In genomic region chr9:123268950-123269302, GRCh38 we compare ENCODE assay signal across 8 cellular contexts. TPM values are rescaled to one million over a fixed set of nuclear protein-coding genes. Genes with fewer than 3 reads are reported as not detected.
DNase-seq lines count a peak whose midpoint lies in the region; ATAC-seq, FAIRE-seq and TF ChIP-seq lines count a peak whose summit lies in the region.

No MANE protein-coding gene starts in this region.

- H3K4me1 Mint-ChIP-seq in T-helper 1 cell treated with Interleukin-12 subunit alpha and Interleukin-12 subunit beta and Interleukin-4 antibody, amounts not matched to agents 30 μg/mL and 1 μg/mL, for 36 hours (ENCODE audit: low read depth) = peaks cover 17% of the 10 kb centered on the region
- H3K4me1 Mint-ChIP-seq in activated naive CD8-positive, alpha-beta T cell treated with anti-CD3 and anti-CD28 coated beads, Interleukin-2, amount 50 U/mL, for 24 hours = peaks cover 31% of the 10 kb centered on the region

- H3K4me2 ChIP-seq in HepG2 (ENCODE audit: low read depth, low read length) = peak overlapping the region; percentile 99

- no peaks in the 10 kb centered on the region; a peak in 1 of 5 replicates for H3K27me3 ChIP-seq in HepG2 (ENCODE audit: control insufficient read depth in 1 of 2, insufficient read depth in 2 of 2, low read length in 2 of 2)

- H3K9ac ChIP-seq in HepG2 (ENCODE audit: insufficient read depth, low read depth, low read length) = peak overlapping the region; percentile 56

- POLR2A ChIA-PET in HepG2 (lab: Yijun Ruan, JAX) = interaction anchor here (0.7 to 1.1 kb wide), 2 partner anchors 17 to 328 kb away, joined by 3 to 4 read pairs; no protein-coding TSS in a partner anchor

- no peaks in the 10 kb centered on the region for H3K9me3 ChIP-seq in HepG2 (ENCODE audit: low read length)

- peak overlapping the region; percentile 77 to 89 (median 83) for H3K4me3 ChIP-seq in HepG2 (replicated peaks in 1 of 3; ENCODE audit: insufficient read depth in 1 of 3, low read depth in 2 of 3, low read length in 3 of 3)

- TF ChIP-seq EP300 in HepG2 (IDR thresholded peaks at IDR 0.05; ENCODE audit: low read depth in 2 of 2, low read length in 2 of 2) (no peak), HepG2 (CRISPR knock-in tag; IDR thresholded peaks at IDR 0.05; ENCODE audit: borderline replicate concordance) (no peak)

- in situ Hi-C loops in HepG2 (cut with HindIII; ENCODE audit: extremely low pct_ligation_motif_present, low pct_unique_long_range_greater_than_20kb) = no loop called here

- TF ChIP-seq RAD21 in HepG2 (CRISPR knock-in tag; IDR thresholded peaks at IDR 0.05) = 0 out of 2 replicates have a peak, but pooled peaks have one; percentile 0

- no peak for FAIRE-seq in HepG2 (lab: Jason Lieb, UNC)

- H3K27ac ChIP-seq in HepG2 (ENCODE audit: extremely low read length, insufficient read depth, low read length) = peak overlapping the region; percentile 54
- H3K27ac ChIP-seq in temporal lobe (ENCODE audit: low read depth, low read length) = peak overlapping the region; percentile 64

- H3K27me3 Mint-ChIP-seq in T-helper 1 cell treated with Interleukin-12 subunit alpha and Interleukin-12 subunit beta and Interleukin-4 antibody, amounts not matched to agents 30 μg/mL and 1 μg/mL, for 36 hours (ENCODE audit: low read depth) = peaks cover 24% of the 10 kb centered on the region
- H3K27me3 Mint-ChIP-seq in activated naive CD8-positive, alpha-beta T cell treated with anti-CD3 and anti-CD28 coated beads, Interleukin-2, amount 50 U/mL, for 24 hours = no peaks in the 10 kb centered on the region

- peak overlapping the region; percentile 93 for H2AFZ ChIP-seq in HepG2 (ENCODE audit: low read length)

- no peak for TF ChIP-seq POLR2A in HepG2 (IDR thresholded peaks at IDR 0.05; ENCODE audit: insufficient read depth in 1 of 2, low read depth in 2 of 2, low read length in 2 of 2)

- H3K36me3 Mint-ChIP-seq in T-helper 1 cell treated with Interleukin-12 subunit alpha and Interleukin-12 subunit beta and Interleukin-4 antibody, amounts not matched to agents 30 μg/mL and 1 μg/mL, for 36 hours (ENCODE audit: low read depth) = no peaks in the 10 kb centered on the region
- H3K36me3 Mint-ChIP-seq in activated naive CD8-positive, alpha-beta T cell treated with anti-CD3 and anti-CD28 coated beads, Interleukin-2, amount 50 U/mL, for 24 hours (ENCODE audit: low read depth) = no peaks in the 10 kb centered on the region

- no peaks in the 10 kb centered on the region for H3K9me3 Mint-ChIP-seq in T-helper 1 cell treated with Interleukin-12 subunit alpha and Interleukin-12 subunit beta and Interleukin-4 antibody, amounts not matched to agents 30 μg/mL and 1 μg/mL, for 36 hours
- no peaks in the 10 kb centered on the region for H3K9me3 Mint-ChIP-seq in activated naive CD8-positive, alpha-beta T cell treated with anti-CD3 and anti-CD28 coated beads, Interleukin-2, amount 50 U/mL, for 24 hours

- CTCF ChIA-PET in HepG2 (lab: Yijun Ruan, JAX; ENCODE audit: low intra/inter-chr PET ratio, low total read pairs) = no interaction called here

- 0 out of 2 replicates have a peak, but pooled peaks cover 5% of the 10 kb centered on the region for H4K20me1 ChIP-seq in HepG2 (ENCODE audit: insufficient read depth, low read length)

- peaks cover 48% of the 10 kb centered on the region for H3K4me1 ChIP-seq in HepG2 (ENCODE audit: insufficient read depth, low read length)

- WGBS in HepG2 (ENCODE audit: low lambda C conversion rate) = no CpG with 5 or more reads among the region's 20 CpGs

- peaks cover 30% of the 10 kb centered on the region for H3K79me2 ChIP-seq in HepG2 (ENCODE audit: insufficient read depth, low read length)

- intact Hi-C loops in HepG2 (cut with micrococcal nuclease; ENCODE audit: unreplicated experiment) = loop anchor here (10.0 kb wide), 1 partner anchor 56 kb away; no protein-coding TSS in a partner anchor

- DNase-seq in T-helper 1 cell (no peak), HepG2 (ENCODE audit: low spot score) (no peak), NCI-H524 (lab: John Stamatoyannopoulos, UW) (no peak), NCI-H1105 (lab: John Stamatoyannopoulos, UW) (no peak)
- no peak for DNase-seq in activated naive CD8-positive, alpha-beta T cell treated with anti-CD3 and anti-CD28 coated beads, Interleukin-2, amount 50 U/mL, for 24 hours

- no TSS peak for BruUV-seq in HepG2 (replicated peaks; lab: Mats Ljungman, UMichigan)

- ATAC-seq in activated naive CD8-positive, alpha-beta T cell treated with anti-CD3 and anti-CD28 coated beads, Interleukin-2, amount 50 U/mL, for 24 hours = peak; percentile 7
- no peak for ATAC-seq in HepG2
- ATAC-seq in GM18502 (IDR thresholded peaks at IDR 0.05; ENCODE audit: poor library complexity, unreplicated experiment) = no peak

- no peak for TF ChIP-seq CTCF in HepG2 (CRISPR knock-in tag; IDR thresholded peaks at IDR 0.05)

- no peaks in the 10 kb centered on the region for H3K36me3 ChIP-seq in HepG2 (replicated peaks in 1 of 2; ENCODE audit: control insufficient read depth in 1 of 2, insufficient read depth in 2 of 2, low read length in 2 of 2)

- peak overlapping the region; percentile 68 for H3K4me3 Mint-ChIP-seq in T-helper 1 cell treated with Interleukin-12 subunit alpha and Interleukin-12 subunit beta and Interleukin-4 antibody, amounts not matched to agents 30 μg/mL and 1 μg/mL, for 36 hours
- H3K4me3 Mint-ChIP-seq in activated naive CD8-positive, alpha-beta T cell treated with anti-CD3 and anti-CD28 coated beads, Interleukin-2, amount 50 U/mL, for 24 hours = peak overlapping the region; percentile 60

- H3K27ac Mint-ChIP-seq in T-helper 1 cell treated with Interleukin-12 subunit alpha and Interleukin-12 subunit beta and Interleukin-4 antibody, amounts not matched to agents 30 μg/mL and 1 μg/mL, for 36 hours = no peak overlapping the region
- H3K27ac Mint-ChIP-seq in activated naive CD8-positive, alpha-beta T cell treated with anti-CD3 and anti-CD28 coated beads, Interleukin-2, amount 50 U/mL, for 24 hours = no peak overlapping the region

TF ChIP-seq in HepG2, 621 proteins besides CTCF, POLR2A, EP300 and RAD21 (continues in another document):
- TF ChIP-seq NR1H2 (CRISPR knock-in tag; IDR thresholded peaks at IDR 0.05; ENCODE audit: borderline replicate concordance, low read depth) (no peak), BCL3 (CRISPR knock-in tag; IDR thresholded peaks at IDR 0.05) (no peak), ZNF672 (CRISPR knock-in tag; IDR thresholded peaks at IDR 0.05) (no peak), MTF2 (CRISPR knock-in tag; IDR thresholded peaks at IDR 0.05; ENCODE audit: borderline replicate concordance) (no peak), PRMT3 (CRISPR knock-in tag; IDR thresholded peaks at IDR 0.05; ENCODE audit: borderline replicate concordance, low read depth) (no peak), CEBPB (IDR thresholded peaks at IDR 0.05; ENCODE audit: borderline replicate concordance, low read depth, low read length) (no peak), POLR2AphosphoS5 (IDR thresholded peaks at IDR 0.05; ENCODE audit: low read depth, low read length) (no peak), ZBTB7A (CRISPR knock-in tag; IDR thresholded peaks at IDR 0.05) (no peak)

RNA-seq across cellular contexts. Expression of gene STRBP, which starts 0.5 kb away (rescaled TPM):
- total RNA-seq in HepG2 (2016; rRNA removed; fragmentation: Illumina TruSeq; extraction: Trizol) = 38.5 and 46.1 TPM in 2 replicates
- total RNA-seq in HepG2 (2016; cell fraction: cytosol; rRNA removed; fragmentation: Illumina TruSeq; extraction: Trizol; ENCODE audit: low read depth) = 27.5 and 31.8 TPM in 2 replicates
- 37.6 and 46.6 TPM in 2 replicates for total RNA-seq in HepG2 (2016; cell fraction: insoluble cytoplasmic fraction; rRNA removed; fragmentation: Illumina TruSeq; extraction: Trizol)
- 52.4 and 62.5 TPM in 2 replicates for total RNA-seq in HepG2 (2016; cell fraction: membrane; rRNA removed; fragmentation: Illumina TruSeq; extraction: Trizol)
- total RNA-seq in HepG2 (2016; cell fraction: nucleus; rRNA removed; fragmentation: Illumina TruSeq; extraction: Trizol) = 36.3 and 39.1 TPM in 2 replicates
- polyA plus RNA-seq in HepG2 (2011; rRNA removed) = 12.4 and 14.5 TPM in 2 replicates
- 6.8 and 8.8 TPM in 2 replicates for polyA plus RNA-seq in HepG2 (2011; cell fraction: cytosol; rRNA removed)
- 5.9 and 6.5 TPM in 2 replicates for polyA plus RNA-seq in HepG2 (2011; cell fraction: nucleus; rRNA removed)
- 19.9 and 21.4 TPM in 2 replicates for polyA plus RNA-seq in HepG2 (2012)
- polyA plus RNA-seq in HepG2 (2016; cell fraction: cytosol; fragmentation: Illumina TruSeq; extraction: Trizol; ENCODE audit: low read depth) = 22.1 and 23.5 TPM in 2 replicates
- polyA plus RNA-seq in HepG2 (2016; cell fraction: insoluble cytoplasmic fraction; fragmentation: Illumina TruSeq; extraction: Trizol; ENCODE audit: low read depth) = 42.0 and 44.1 TPM in 2 replicates
- 36.4 and 38.7 TPM in 2 replicates for polyA plus RNA-seq in HepG2 (2016; cell fraction: membrane; fragmentation: Illumina TruSeq; extraction: Trizol; ENCODE audit: low read depth)
- 28.7 and 36.9 TPM in 2 replicates for polyA plus RNA-seq in HepG2 (2016; cell fraction: nucleus; fragmentation: Illumina TruSeq; extraction: Trizol; ENCODE audit: insufficient read depth, low read depth)
- 17.6 and 26.8 TPM in 2 replicates for polyA minus RNA-seq in HepG2 (2011; rRNA and poly(A)+ RNA removed; ENCODE audit: low replicate concordance)
- 11.6 and 11.7 TPM in 2 replicates for polyA minus RNA-seq in HepG2 (2011; cell fraction: cytosol; rRNA and poly(A)+ RNA removed)
- polyA minus RNA-seq in HepG2 (2011; cell fraction: nucleus; rRNA and poly(A)+ RNA removed) = 30.8 and 31.4 TPM in 2 replicates
- total RNA-seq in temporal lobe = 69.1 TPM
